Comparison of ENCODE assay signal across 9 cellular contexts in genomic region chr11:59756496-59756840, GRCh38. TPM values are rescaled to one million over a fixed set of nuclear protein-coding genes. Genes with fewer than 3 reads are reported as not detected.
DNase-seq lines count a peak whose midpoint lies in the region; ATAC-seq and TF ChIP-seq lines count a peak whose summit lies in the region.
"Had no signal": no experiment of that assay in that cellular context is flagged by ENCODE, and none has a peak within 500 bp of the region (broad histone marks: within the 10 kb centered on the region; RNA-seq: fewer than 3 reads in every experiment).

No MANE protein-coding gene starts in this region.

- H3K27me3 ChIP-seq in heart left ventricle (no peaks in the 10 kb centered on the region), lower lobe of right lung (ENCODE audit: low read depth) (no peaks in the 10 kb centered on the region), upper lobe of left lung (no peaks in the 10 kb centered on the region)

- whole genome bisulfite sequencing in heart left ventricle, 4 donors: 54 to 63% (median 60%) methylated on average over 3 of the region's 3 CpGs
- WGBS in upper lobe of left lung, 2 donors: 31% methylated on average over 3 of the region's 3 CpGs

- H3K27ac ChIP-seq in heart left ventricle (peak overlapping the region in 11 of 12 donors; percentile 94 to 98 (median 96)), lower lobe of right lung (peak overlapping the region; percentile 96), upper lobe of left lung (peak overlapping the region; percentile 96 to 99 (median 98))

- no peaks in the 10 kb centered on the region for H3K9me3 ChIP-seq in heart left ventricle
- no peaks in the 10 kb centered on the region for H3K9me3 ChIP-seq in lower lobe of right lung
- no peaks in the 10 kb centered on the region for H3K9me3 ChIP-seq in upper lobe of left lung

- H3K4me1 ChIP-seq in heart left ventricle (peaks cover 0 to 26% (median 14%) of the 10 kb centered on the region in 12 donors), lower lobe of right lung (peaks cover 29% of the 10 kb centered on the region), upper lobe of left lung (peaks cover 16 to 34% (median 23%) of the 10 kb centered on the region in 4 donors)

- no peaks in the 10 kb centered on the region for H3K9me3 Mint-ChIP-seq in MCF 10A (ENCODE audit: unreplicated experiment)

- H3K4me1 Mint-ChIP-seq in MCF 10A (ENCODE audit: insufficient read depth, unreplicated experiment): peaks cover 13% of the 10 kb centered on the region

- H3K27me3 Mint-ChIP-seq in MCF 10A (ENCODE audit: insufficient read depth, unreplicated experiment): no peaks in the 10 kb centered on the region

- TF ChIP-seq EP300 in upper lobe of left lung (IDR thresholded peaks at IDR 0.05): no peak

- ATAC-seq in heart left ventricle (no peak), left cardiac atrium (no peak), lower lobe of right lung (no peak), upper lobe of left lung (ENCODE audit: low FRiP score in 2 of 2) (no peak), GM21529 (IDR thresholded peaks at IDR 0.05; ENCODE audit: unreplicated experiment) (no peak)

- TF ChIP-seq CTCF in heart left ventricle (IDR thresholded peaks at IDR 0.05): no peak
- TF ChIP-seq CTCF in MCF 10A (IDR thresholded peaks at IDR 0.05; ENCODE audit: unreplicated experiment): no peak
- TF ChIP-seq CTCF in lower lobe of right lung (IDR thresholded peaks at IDR 0.05): no peak
- no peak for TF ChIP-seq CTCF in upper lobe of left lung (IDR thresholded peaks at IDR 0.05)

- no peaks in the 10 kb centered on the region for H3K36me3 Mint-ChIP-seq in MCF 10A (ENCODE audit: insufficient read depth, unreplicated experiment)

- POLR2A ChIA-PET in MCF 10A (lab: Yijun Ruan, JAX): interaction anchor here (0.7 to 5.4 kb wide), 16 partner anchors 10 to 1117 kb away, joined by 3 to 67 read pairs (median 4); partner anchors contain the start of genes MRPL16, OSBP and PATL1

- intact Hi-C loops in heart left ventricle (cut with DNase I) (loop anchor here in 2 of 10 donors (10.0 kb wide), 2 partner anchors 82 to 158 kb away; no protein-coding TSS in a partner anchor), left cardiac atrium (cut with DNase I) (no loop called here), MCF 10A (cut with micrococcal nuclease) (loop anchor here (1.0 to 10.0 kb wide), 2 partner anchors 20 to 408 kb away; no protein-coding TSS in a partner anchor), lower lobe of right lung (cut with DNase I) (loop anchor here (10.0 kb wide), 1 partner anchor 48 kb away; no protein-coding TSS in a partner anchor)

- H3K4me3 ChIP-seq in heart left ventricle: peak overlapping the region in 9 of 12 donors; percentile 79 to 99 (median 92)
- H3K4me3 ChIP-seq in lower lobe of right lung: peak overlapping the region; percentile 98
- H3K4me3 ChIP-seq in upper lobe of left lung: peak overlapping the region; percentile 17 to 99 (median 92)

- CTCF ChIA-PET in MCF 10A (lab: Yijun Ruan, JAX): interaction anchor here (0.6 to 7.6 kb wide), 10 partner anchors 10 to 509 kb away, joined by 3 to 160 read pairs (median 14); partner anchors contain the start of genes MRPL16 and PATL1

- H3K36me3 ChIP-seq in heart left ventricle: peaks cover 0 to 8% (median 0%) of the 10 kb centered on the region in 9 donors
- H3K36me3 ChIP-seq in lower lobe of right lung: peaks cover 15% of the 10 kb centered on the region
- no peaks in the 10 kb centered on the region for H3K36me3 ChIP-seq in upper lobe of left lung

- TF ChIP-seq POLR2A in heart left ventricle (IDR thresholded peaks at IDR 0.05): no peak
- no peak for TF ChIP-seq POLR2A in upper lobe of left lung (IDR thresholded peaks at IDR 0.05)

- no peak overlapping the region for H3K27ac Mint-ChIP-seq in MCF 10A (ENCODE audit: low read depth, unreplicated experiment)

- no peak for DNase-seq in heart left ventricle
- DNase-seq in left cardiac atrium: no peak
- DNase-seq in MCF 10A (ENCODE audit: unreplicated experiment): peak; percentile 45
- no peak for DNase-seq in lower lobe of right lung
- DNase-seq in upper lobe of left lung: no peak
- no peak for DNase-seq in NOMO-1 (lab: John Stamatoyannopoulos, UW; ENCODE audit: unreplicated experiment in 2 of 2)
- no peak for DNase-seq in activated CD4-positive, CD25-positive, alpha-beta regulatory T cell (lab: John Stamatoyannopoulos, UW)
- DNase-seq: GDM1 had no signal

- H3K4me3 Mint-ChIP-seq in MCF 10A (ENCODE audit: unreplicated experiment): peak overlapping the region; percentile 92

- BruUV-seq in MCF 10A (replicated peaks; lab: Mats Ljungman, UMichigan): TSS peak; percentile 41

RNA-seq across cellular contexts. Expression of gene STX3, which starts 1.3 kb away (rescaled TPM):
- 10 to 100 TPM in 4 of 9 donors, 1 to 10 TPM in 5; 7.7 to 16.5 (median 10.0) TPM for total RNA-seq in heart left ventricle
- polyA plus RNA-seq in heart left ventricle: 10 to 100 TPM in 1 of 2 donors, 1 to 10 TPM in 1; 6.8 to 16.6 TPM
- 10 to 100 TPM; 10.6 to 14.1 TPM for total RNA-seq in left cardiac atrium
- 12.1 and 22.1 TPM in 2 replicates for total RNA-seq in MCF 10A (2022)
- 59.4 TPM for total RNA-seq in lower lobe of right lung
- 100 to 1,000 TPM in 4 of 6 donors, 10 to 100 TPM in 2; 65.0 to 145 (median 135) TPM for total RNA-seq in upper lobe of left lung

RNA-seq across cellular contexts. Expression of gene OR10V1, which starts 42.8 kb away (rescaled TPM):
- total RNA-seq in heart left ventricle (not detected), left cardiac atrium (not detected), MCF 10A (2022) (not detected in 2 replicates), lower lobe of right lung (not detected), upper lobe of left lung (not detected)
- polyA plus RNA-seq in heart left ventricle: not detected

RNA-seq across cellular contexts. Expression of gene MRPL16, which starts 54.1 kb away (rescaled TPM):
- total RNA-seq in heart left ventricle (100 to 1,000 TPM in 1 of 9 donors, 10 to 100 TPM in 8; 59.3 to 117 (median 84.9) TPM), left cardiac atrium (10 to 100 TPM; 61.2 to 70.4 TPM), MCF 10A (2022) (31.8 and 39.8 TPM in 2 replicates), lower lobe of right lung (29.7 TPM), upper lobe of left lung (10 to 100 TPM; 15.9 to 40.0 (median 35.0) TPM)
- 100 to 1,000 TPM in 1 of 2 donors, 10 to 100 TPM in 1; 73.6 to 124 TPM for polyA plus RNA-seq in heart left ventricle

Comparison
In these comparisons a context has a peak if more than half of its experiments do, and no peak if none do; other contexts are left out.
1. intact Hi-C loops: an anchor here in MCF 10A (1.0 to 10.0 kb wide) and lower lobe of right lung (10.0 kb wide); none called in left cardiac atrium.